ENCODE assay signal across 8 cellular contexts in the genomic region with DNA sequence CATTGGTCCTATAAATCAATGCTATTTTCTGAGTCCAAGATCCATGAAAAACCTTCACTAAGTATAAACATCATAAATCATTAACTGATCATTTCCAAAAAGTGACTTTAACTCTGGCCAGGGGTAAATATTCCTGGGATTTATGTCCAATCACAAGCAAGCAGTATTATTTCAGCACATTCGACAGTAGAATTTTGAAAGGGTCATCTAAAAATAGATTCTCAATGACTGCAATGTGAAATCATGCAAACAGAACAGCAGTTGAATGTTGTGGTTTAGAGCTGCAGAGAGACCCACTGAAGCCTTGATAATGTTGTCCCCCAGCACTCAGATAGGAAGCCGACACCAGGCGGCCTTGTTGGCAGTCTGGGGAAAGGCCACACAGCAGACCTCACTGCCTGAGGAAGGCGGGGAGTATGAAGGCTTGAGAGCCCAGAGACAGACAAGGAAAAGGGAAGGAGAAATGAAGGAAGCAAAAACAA. TPM values are rescaled to one million over a fixed set of nuclear protein-coding genes. Genes with fewer than 3 reads are reported as not detected.
A peak's percentile ranks its signal among the peaks of the same experiment; 100 is the strongest.
DNase-seq lines count a peak whose midpoint lies in the region; ATAC-seq and TF ChIP-seq lines count a peak whose summit lies in the region.

No MANE protein-coding gene starts in this region.

- peak overlapping the region; percentile 85 for H2AFZ ChIP-seq in Loucy (ENCODE audit: low read length)

- no peaks in the 10 kb centered on the region for H4K20me1 ChIP-seq in Loucy (ENCODE audit: insufficient read depth, low read length, poor library complexity, severe bottlenecking)

- H3K9me3 ChIP-seq in Loucy (ENCODE audit: insufficient read depth, low read depth, low read length) (no peaks in the 10 kb centered on the region), muscle layer of colon (ENCODE audit: low read length) (no peaks in the 10 kb centered on the region)

- no peaks in the 10 kb centered on the region for H3K79me2 ChIP-seq in Loucy (ENCODE audit: insufficient read depth, low read length)

- CTCF ChIA-PET in AG04449 (lab: Yijun Ruan, JAX) = no interaction called here

- H3K4me2 ChIP-seq in Loucy (ENCODE audit: low read depth, low read length, poor library complexity, severe bottlenecking) = peak overlapping the region; percentile 65

- H3K9ac ChIP-seq in Loucy (ENCODE audit: low read depth, low read length, poor library complexity, severe bottlenecking) (peak overlapping the region; percentile 62), muscle layer of colon (ENCODE audit: low read length) (no peak overlapping the region)

- no peaks in the 10 kb centered on the region for H3K9me2 ChIP-seq in Loucy (replicated peaks; ENCODE audit: low read depth, low read length)

- H3K27me3 ChIP-seq in Loucy (ENCODE audit: insufficient read depth, low read length, poor library complexity, severe bottlenecking) (no peaks in the 10 kb centered on the region), muscle layer of colon (ENCODE audit: control insufficient read depth in 1 of 2, insufficient read depth in 2 of 2, low read length in 2 of 2) (no peaks in the 10 kb centered on the region), foreskin keratinocyte (no peaks in the 10 kb centered on the region)

- H3K4me1 ChIP-seq in Loucy (ENCODE audit: insufficient read depth, low read length, poor library complexity, severe bottlenecking) (peaks cover 32% of the 10 kb centered on the region), muscle layer of colon (ENCODE audit: insufficient read depth, low read length) (peaks cover 28% of the 10 kb centered on the region), foreskin keratinocyte (no peaks in the 10 kb centered on the region)

- peak; percentile 14 for DNase-seq in AG04449 (ENCODE audit: low read depth, low spot score)
- DNase-seq in dedifferentiated amniotic fluid mesenchymal stem cell (ENCODE audit: extremely low spot score) = peak; percentile 45
- no peak for DNase-seq in NCI-H2196 (lab: John Stamatoyannopoulos, UW; ENCODE audit: unreplicated experiment)
- DNase-seq in foreskin keratinocyte = no peak
- no peak for DNase-seq in stimulated activated CD4-positive, alpha-beta T cell treated with anti-CD3 and anti-CD28 coated beads, Interleukin-15, amount 100 ng/mL, for 24 hours

- H3K27ac ChIP-seq in muscle layer of colon (ENCODE audit: low read depth, low read length) (peak overlapping the region; percentile 59), foreskin keratinocyte (no peak overlapping the region)

- H3K4me3 ChIP-seq in AG04449 (ENCODE audit: low read depth, low read length) = no peak overlapping the region
- H3K4me3 ChIP-seq in Loucy (ENCODE audit: low read length, poor library complexity, severe bottlenecking) = peak overlapping the region; percentile 24
- peak overlapping the region in 1 of 2 donors; percentile 30 for H3K4me3 ChIP-seq in muscle layer of colon (ENCODE audit: low read depth in 1 of 2, low read length in 2 of 2)

- H3F3A ChIP-seq in Loucy (ENCODE audit: low read depth) = no peaks in the 10 kb centered on the region

- H3K36me3 ChIP-seq in Loucy (ENCODE audit: insufficient read depth, low read length) = no peaks in the 10 kb centered on the region
- H3K36me3 ChIP-seq in muscle layer of colon (ENCODE audit: insufficient read depth, low read length) = no peaks in the 10 kb centered on the region

- POLR2A ChIA-PET in AG04449 (lab: Yijun Ruan, JAX) = no interaction called here

- ATAC-seq in HG02798 (IDR thresholded peaks at IDR 0.05; ENCODE audit: poor library complexity, unreplicated experiment) (no peak), foreskin keratinocyte (no peak)

- no peak for TF ChIP-seq CTCF in AG04449 (IDR thresholded peaks at IDR 0.05; ENCODE audit: insufficient read depth, low read length, missing control alignments)
- no peak for TF ChIP-seq CTCF in Loucy (conservative IDR thresholded peaks at IDR 0.05; ENCODE audit: low read length)
- no peak for TF ChIP-seq CTCF in foreskin keratinocyte (conservative IDR thresholded peaks at IDR 0.05)

RNA-seq across cellular contexts. Expression of a gene that starts 38.1 kb away (rescaled TPM):
- 12.8 and 14.4 TPM in 2 replicates for total RNA-seq in foreskin keratinocyte
- 6.3 and 7.4 TPM in 2 replicates for polyA plus RNA-seq in foreskin keratinocyte

Comparison
In these comparisons a context has a peak if more than half of its experiments do, and no peak if none do; other contexts are left out.
1. DNase-seq: peak in AG04449 (single experiment) and dedifferentiated amniotic fluid mesenchymal stem cell (single experiment); none in NCI-H2196 (single experiment), foreskin keratinocyte (0 of 2) and stimulated activated CD4-positive, alpha-beta T cell treated with anti-CD3 and anti-CD28 coated beads, Interleukin-15, amount 100 ng/mL, for 24 hours (single experiment).